In the genomic region with DNA sequence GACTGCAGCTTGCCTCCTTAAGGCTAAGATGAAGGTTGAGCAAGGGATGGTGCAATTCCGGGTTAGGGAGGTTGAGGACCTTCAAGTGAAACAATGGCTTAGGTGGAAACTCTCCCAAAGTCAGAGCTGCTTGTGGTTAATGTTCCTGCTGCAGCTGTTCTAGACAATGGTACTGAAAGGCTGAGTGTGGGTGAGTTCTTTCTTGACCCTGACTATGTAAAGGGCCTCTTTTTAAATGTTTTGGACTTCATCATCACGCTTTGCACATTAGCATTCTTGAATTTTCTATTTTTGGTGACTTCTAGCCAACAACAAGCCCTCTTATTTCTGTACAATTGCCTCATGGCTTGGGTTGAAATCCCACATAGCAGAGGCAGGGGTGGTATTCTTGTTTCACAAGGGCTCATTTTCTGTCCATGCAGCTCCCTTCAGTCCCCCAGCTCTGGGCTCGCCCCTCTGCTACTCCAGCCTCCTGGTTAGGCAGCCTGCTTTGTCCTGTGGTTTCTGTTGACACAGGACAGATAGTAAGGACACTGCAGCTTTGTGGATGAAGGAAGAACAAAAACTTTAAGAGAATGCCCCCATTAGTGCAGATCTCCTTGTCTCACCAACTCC, we compare ENCODE assay signal across 17 cellular contexts.
"Had no signal": no experiment of that assay in that cellular context is flagged by ENCODE, and none has a peak within 500 bp of the region (broad histone marks: within the 10 kb centered on the region; RNA-seq: fewer than 3 reads in every experiment).

No MANE protein-coding gene starts in this region.

- ATAC-seq: activated CD4-positive, alpha-beta T cell treated with anti-CD3 and anti-CD28 coated beads for 36 hours; activated CD8-positive, alpha-beta T cell treated with anti-CD3 and anti-CD28 coated beads for 36 hours; gastroesophageal sphincter; heart left ventricle; left lobe of liver; right cardiac atrium; stimulated activated effector memory CD8-positive, alpha-beta T cell treated with anti-CD3 and anti-CD28 coated beads, Interleukin-12 subunit alpha, Interleukin-12 subunit beta, amount 100 ng/mL, for 72 hours; WTC11 had no signal

- DNase-seq: activated CD4-positive, alpha-beta T cell treated with anti-CD3 and anti-CD28 coated beads for 36 hours; activated CD8-positive, alpha-beta T cell treated with anti-CD3 and anti-CD28 coated beads for 36 hours; activated naive CD4-positive, alpha-beta T cell treated with Interleukin-2 at 50 U/mL for 16 hours; activated naive CD8-positive, alpha-beta T cell treated with anti-CD3 and anti-CD28 coated beads, Interleukin-2, amount 10 ng/mL, durations not matched to agents 7 days and 5 days; activated T-cell treated with anti-CD3 and anti-CD28 coated beads, Interleukin-2, amount 50 U/mL, for 1 hour; anterior cingulate cortex; brain microvascular endothelial cell; cortex of kidney; erythroblast; heart left ventricle; kidney; right cardiac atrium; stimulated activated CD4-positive, alpha-beta T cell treated with anti-CD3 and anti-CD28 coated beads, Interleukin-4, amount 100 ng/mL, for 24 hours had no signal
